ENCODE assay signal across 22 cellular contexts in genomic region chr9:128653941-128654340, GRCh38.
"Had no signal": no experiment of that assay in that cellular context is flagged by ENCODE, and none has a peak within 500 bp of the region (broad histone marks: within the 10 kb centered on the region; RNA-seq: fewer than 3 reads in every experiment).

No MANE protein-coding gene starts in this region.

- H3K27ac Mint-ChIP-seq: activated CD4-positive, alpha-beta T cell treated with anti-CD3 and anti-CD28 coated beads, Interleukin-2, amount 10 ng/mL, durations not matched to agents 7 days and 5 days; activated naive CD8-positive, alpha-beta T cell; memory B cell had no signal

- H3K27me3 Mint-ChIP-seq: activated CD4-positive, alpha-beta T cell treated with anti-CD3 and anti-CD28 coated beads, Interleukin-2, amount 10 ng/mL, durations not matched to agents 7 days and 5 days; activated naive CD8-positive, alpha-beta T cell; effector memory CD8-positive, alpha-beta T cell; memory B cell; naive thymus-derived CD8-positive, alpha-beta T cell had no signal

- ATAC-seq: activated CD4-positive, CD25-positive, alpha-beta regulatory T cell treated with anti-CD3 and anti-CD28 coated beads, Interleukin-2, amount 50 U/mL, for 24 hours; effector memory CD8-positive, alpha-beta T cell; naive thymus-derived CD8-positive, alpha-beta T cell had no signal

- H3K36me3 Mint-ChIP-seq: activated naive CD8-positive, alpha-beta T cell; memory B cell; naive thymus-derived CD8-positive, alpha-beta T cell had no signal

- H3K9me3 Mint-ChIP-seq: activated CD4-positive, alpha-beta T cell treated with anti-CD3 and anti-CD28 coated beads, Interleukin-2, amount 10 ng/mL, durations not matched to agents 7 days and 5 days; effector memory CD8-positive, alpha-beta T cell; memory B cell; naive thymus-derived CD8-positive, alpha-beta T cell had no signal

- H3K27me3 ChIP-seq: hepatocyte, tibial nerve, vagina had no signal

- H3K27ac ChIP-seq: hepatocyte, tibial nerve, vagina had no signal

- H3K4me3 Mint-ChIP-seq: memory B cell had no signal

- H3K9me3 ChIP-seq: tibial nerve, vagina had no signal

- DNase-seq: activated CD4-positive, alpha-beta T cell treated with anti-CD3 and anti-CD28 coated beads, Interleukin-2, amount 10 ng/mL, durations not matched to agents 7 days and 5 days; activated CD8-positive, alpha-beta memory T cell treated with anti-CD3 and anti-CD28 coated beads for 24 hours; activated CD8-positive, alpha-beta memory T cell treated with anti-CD3 and anti-CD28 coated beads, Interleukin-2, amount 50 U/mL, for 48 hours; activated gamma-delta T cell treated with Interleukin-2 at 50 U/mL for 16 hours; amygdala; dermis blood vessel endothelial cell; effector memory CD8-positive, alpha-beta T cell; foreskin fibroblast; naive thymus-derived CD8-positive, alpha-beta T cell; occipital lobe; stimulated activated CD4-positive, alpha-beta T cell treated with anti-CD3 and anti-CD28 coated beads, Interleukin-12 subunit alpha, Interleukin-12 subunit beta, amount 100 ng/mL, for 4 hours; stimulated activated CD4-positive, alpha-beta T cell treated with anti-CD3 and anti-CD28 coated beads, Interleukin-2, amount 100 ng/mL, for 24 hours; stimulated activated naive CD4-positive, alpha-beta T cell treated with Interleukin-2 at 50 U/mL for 16 hours; substantia nigra; T-helper 1 cell; T1000 had no signal
